In genomic region chr14:51540364-51540763, GRCh38 we compare ENCODE assay signal across 19 cellular contexts.
A peak's percentile ranks its signal among the peaks of the same experiment; 100 is the strongest.
DNase-seq lines count a peak whose midpoint lies in the region; ATAC-seq and TF ChIP-seq lines count a peak whose summit lies in the region.
"Had no signal": no experiment of that assay in that cellular context is flagged by ENCODE, and none has a peak within 500 bp of the region (broad histone marks: within the 10 kb centered on the region; RNA-seq: fewer than 3 reads in every experiment).

No MANE protein-coding gene starts in this region.

- H3K56ac ChIP-seq in mesendoderm (ENCODE audit: low read length) = no peak overlapping the region

- no peak overlapping the region for H3K18ac ChIP-seq in mesendoderm (ENCODE audit: low read length)

- no peak overlapping the region for H2AK5ac ChIP-seq in mesendoderm (ENCODE audit: low read length)

- H3K79me2 ChIP-seq in PC-3 (ENCODE audit: low read length) (no peaks in the 10 kb centered on the region), mesendoderm (ENCODE audit: control insufficient read depth, insufficient read depth, low read length) (no peaks in the 10 kb centered on the region)

- intact Hi-C loops in PC-3 (cut with micrococcal nuclease) = loop anchor here (1.0 kb wide), 1 partner anchor 98 kb away; no protein-coding TSS in a partner anchor

- peak overlapping the region; percentile 73 for H2BK120ac ChIP-seq in mesendoderm (ENCODE audit: low read depth, low read length)

- no TSS peak for BruUV-seq in PC-3 (replicated peaks; lab: Mats Ljungman, UMichigan)

- H3K9ac ChIP-seq in PC-3 (ENCODE audit: low read length) (peak overlapping the region; percentile 83), mesendoderm (ENCODE audit: low read length) (no peak overlapping the region)

- no peak overlapping the region for H2AFZ ChIP-seq in PC-3 (ENCODE audit: low read length)

- no peak overlapping the region for H3K23ac ChIP-seq in mesendoderm (ENCODE audit: low read length)

- no peak overlapping the region for H3K4me3 Mint-ChIP-seq in immature natural killer cell
- H3K4me3 Mint-ChIP-seq in osteocyte (ENCODE audit: unreplicated experiment) = no peak overlapping the region
- no peak overlapping the region for H3K4me3 Mint-ChIP-seq in nephron progenitor cell
- H3K4me3 Mint-ChIP-seq: activated CD4-positive, alpha-beta T cell treated with anti-CD3 and anti-CD28 coated beads, Interleukin-2, amount 10 ng/mL, durations not matched to agents 24 days and 14 days; activated naive CD8-positive, alpha-beta T cell treated with anti-CD3 and anti-CD28 coated beads, Interleukin-2, amount 10 ng/mL, durations not matched to agents 7 days and 5 days had no signal

- no peaks in the 10 kb centered on the region for H3K27me3 ChIP-seq in PC-3 (ENCODE audit: low read length)
- H3K27me3 ChIP-seq in mesendoderm (ENCODE audit: insufficient read depth, low read length, poor library complexity) = no peaks in the 10 kb centered on the region
- H3K27me3 ChIP-seq: upper lobe of left lung had no signal

- POLR2A ChIA-PET in PC-3 (lab: Charles Lee; ENCODE audit: unreplicated experiment) = interaction anchor here (0.7 to 1.6 kb wide), 4 partner anchors 17 to 142 kb away, joined by 3 to 10 read pairs (median 6); partner anchors contain the start of gene FRMD6

- no peaks in the 10 kb centered on the region for H3K36me3 Mint-ChIP-seq in immature natural killer cell
- no peaks in the 10 kb centered on the region for H3K36me3 Mint-ChIP-seq in osteocyte (ENCODE audit: unreplicated experiment)
- H3K36me3 Mint-ChIP-seq in nephron progenitor cell (ENCODE audit: low read depth) = peaks cover 5% of the 10 kb centered on the region
- H3K36me3 Mint-ChIP-seq: activated naive CD8-positive, alpha-beta T cell treated with anti-CD3 and anti-CD28 coated beads, Interleukin-2, amount 10 ng/mL, durations not matched to agents 7 days and 5 days had no signal

- no peaks in the 10 kb centered on the region for H3K9me2 ChIP-seq in PC-3 (replicated peaks; ENCODE audit: low read length)

- peaks cover 21% of the 10 kb centered on the region for H3F3A ChIP-seq in PC-3 (ENCODE audit: low read length, unreplicated experiment)

- no peaks in the 10 kb centered on the region for H3K4me1 Mint-ChIP-seq in immature natural killer cell
- H3K4me1 Mint-ChIP-seq in osteocyte (ENCODE audit: unreplicated experiment) = peaks cover 17% of the 10 kb centered on the region
- H3K4me1 Mint-ChIP-seq in nephron progenitor cell = peaks cover 3% of the 10 kb centered on the region
- H3K4me1 Mint-ChIP-seq: activated CD4-positive, alpha-beta T cell treated with anti-CD3 and anti-CD28 coated beads, Interleukin-2, amount 10 ng/mL, durations not matched to agents 24 days and 14 days; activated naive CD8-positive, alpha-beta T cell treated with anti-CD3 and anti-CD28 coated beads, Interleukin-2, amount 10 ng/mL, durations not matched to agents 7 days and 5 days had no signal

- H3K27me3 Mint-ChIP-seq in immature natural killer cell (ENCODE audit: low read depth in 3 of 3) (peaks cover 4 to 8% (median 4%) of the 10 kb centered on the region in 3 donors), osteocyte (ENCODE audit: unreplicated experiment) (no peaks in the 10 kb centered on the region), nephron progenitor cell (ENCODE audit: low read depth, poor library complexity) (peaks cover 4% of the 10 kb centered on the region)

- H3K36me3 ChIP-seq in PC-3 (ENCODE audit: low read depth, low read length) (peaks cover 2% of the 10 kb centered on the region; the same call in 1 of the 2 replicates), mesendoderm (ENCODE audit: control insufficient read depth, insufficient read depth, low read length) (no peaks in the 10 kb centered on the region)
- H3K36me3 ChIP-seq: upper lobe of left lung had no signal

- no peak overlapping the region for H3K27ac Mint-ChIP-seq in immature natural killer cell
- H3K27ac Mint-ChIP-seq in osteocyte (ENCODE audit: unreplicated experiment) = no peak overlapping the region
- no peak overlapping the region for H3K27ac Mint-ChIP-seq in nephron progenitor cell
- H3K27ac Mint-ChIP-seq: activated CD4-positive, alpha-beta T cell treated with anti-CD3 and anti-CD28 coated beads, Interleukin-2, amount 10 ng/mL, durations not matched to agents 24 days and 14 days; activated naive CD8-positive, alpha-beta T cell treated with anti-CD3 and anti-CD28 coated beads, Interleukin-2, amount 10 ng/mL, durations not matched to agents 7 days and 5 days had no signal

- H3K4me2 ChIP-seq in PC-3 (ENCODE audit: low read length) = peak overlapping the region; percentile 74
- no peak overlapping the region for H3K4me2 ChIP-seq in mesendoderm (ENCODE audit: low read length)

- CTCF ChIA-PET in PC-3 (lab: Charles Lee) = interaction anchor here (0.6 to 1.0 kb wide), 2 partner anchors 111 to 236 kb away, joined by 3 to 11 read pairs; partner anchors contain the start of gene FRMD6

- DNase-seq in AG10803 (ENCODE audit: low read depth) = peak; percentile 58
- peak; percentile 92 for DNase-seq in PC-3
- peak; percentile 66 for DNase-seq in choroid plexus epithelial cell (ENCODE audit: low read depth)
- no peak for DNase-seq in mesendoderm
- no peak for DNase-seq in left lobe of liver (ENCODE audit: low spot score)
- DNase-seq in immature natural killer cell = no peak
- no peak for DNase-seq in osteocyte (ENCODE audit: extremely low spot score, unreplicated experiment)
- DNase-seq in nephron progenitor cell = no peak
- DNase-seq: activated CD4-positive, alpha-beta T cell treated with anti-CD3 and anti-CD28 coated beads, Interleukin-2, amount 10 ng/mL, durations not matched to agents 24 days and 14 days; activated naive CD8-positive, alpha-beta T cell treated with anti-CD3 and anti-CD28 coated beads, Interleukin-2, amount 10 ng/mL, durations not matched to agents 7 days and 5 days; activated T-cell treated with anti-CD3 and anti-CD28 coated beads, Interleukin-2, amount 50 U/mL, for 1 hour; caudate nucleus; GDM1; head of caudate nucleus; islet precursor cell; NCI-H1417; stimulated activated naive CD8-positive, alpha-beta T cell treated with anti-CD3 and anti-CD28 coated beads, Interleukin-15, Interleukin-2, amounts not matched to agents 100 U/mL and 50 U/mL, for 24 hours; upper lobe of left lung had no signal

- no peak for TF ChIP-seq CTCF in AG10803 (conservative IDR thresholded peaks at IDR 0.05; ENCODE audit: low read length)
- no peak for TF ChIP-seq CTCF in PC-3 (conservative IDR thresholded peaks at IDR 0.05; ENCODE audit: low read depth, low read length)
- no peak for TF ChIP-seq CTCF in choroid plexus epithelial cell (conservative IDR thresholded peaks at IDR 0.05; ENCODE audit: low read depth, low read length)
- TF ChIP-seq CTCF in osteocyte (IDR thresholded peaks at IDR 0.05) = no peak
- TF ChIP-seq CTCF in nephron progenitor cell (IDR thresholded peaks at IDR 0.05) = no peak

- ATAC-seq in PC-3 (peak; percentile 81), left lobe of liver (no peak)
- ATAC-seq: stimulated activated naive CD8-positive, alpha-beta T cell treated with anti-CD3 and anti-CD28 coated beads, Interleukin-15, Interleukin-2, amounts not matched to agents 100 U/mL and 50 U/mL, for 24 hours had no signal

- no peak overlapping the region for H4K8ac ChIP-seq in mesendoderm (ENCODE audit: low read depth, low read length)

- H3K4me1 ChIP-seq in PC-3 (ENCODE audit: insufficient read depth, low read length) = peaks cover 51% of the 10 kb centered on the region
- H3K4me1 ChIP-seq in mesendoderm (ENCODE audit: control insufficient read depth, low read depth, low read length) = no peaks in the 10 kb centered on the region
- H3K4me1 ChIP-seq: upper lobe of left lung had no signal

- no peak overlapping the region for H2BK5ac ChIP-seq in mesendoderm (ENCODE audit: low read length)

- no peaks in the 10 kb centered on the region for H4K20me1 ChIP-seq in PC-3 (ENCODE audit: low read length)

- H3K9me3 Mint-ChIP-seq in immature natural killer cell (peaks cover 0 to 2% (median 0%) of the 10 kb centered on the region in 6 donors), osteocyte (ENCODE audit: unreplicated experiment) (no peaks in the 10 kb centered on the region), nephron progenitor cell (peaks cover 11% of the 10 kb centered on the region)
- H3K9me3 Mint-ChIP-seq: activated CD4-positive, alpha-beta T cell treated with anti-CD3 and anti-CD28 coated beads, Interleukin-2, amount 10 ng/mL, durations not matched to agents 24 days and 14 days had no signal

- H3K4ac ChIP-seq in mesendoderm (ENCODE audit: low read depth, low read length) = no peak overlapping the region

- no peak overlapping the region for H2BK15ac ChIP-seq in mesendoderm (replicated peaks; ENCODE audit: low read depth)

- no peaks in the 10 kb centered on the region for H3K79me1 ChIP-seq in mesendoderm (ENCODE audit: low read length)

- H3K27ac ChIP-seq in PC-3 (ENCODE audit: low read length) (peak overlapping the region; percentile 96), mesendoderm (ENCODE audit: low read depth, low read length) (no peak overlapping the region)
- H3K27ac ChIP-seq: HL-60, upper lobe of left lung had no signal

- no peak overlapping the region for H4K5ac ChIP-seq in mesendoderm (ENCODE audit: low read length)

- H3K4me3 ChIP-seq in AG10803 (ENCODE audit: low read length) (no peak overlapping the region), PC-3 (ENCODE audit: low read length) (peak overlapping the region; percentile 22; the same call in 1 of the 2 replicates), choroid plexus epithelial cell (ENCODE audit: low read depth, low read length) (no peak overlapping the region), mesendoderm (ENCODE audit: low read length) (no peak overlapping the region)
- H3K4me3 ChIP-seq: upper lobe of left lung had no signal

- H3K9me3 ChIP-seq in PC-3 (ENCODE audit: low read length) = no peaks in the 10 kb centered on the region
- H3K9me3 ChIP-seq: upper lobe of left lung had no signal

- WGBS in mesendoderm (ENCODE audit: extremely low coverage, insufficient coverage, low lambda C conversion rate) = no CpG with 5 or more reads among the region's 3 CpGs

Comparison
In these comparisons a context has a peak if more than half of its experiments do, and no peak if none do; other contexts are left out.
1. DNase-seq: peak in AG10803 (single experiment), PC-3 (single experiment) and choroid plexus epithelial cell (single experiment); none in mesendoderm (single experiment), left lobe of liver (single experiment), immature natural killer cell (0 of 3), osteocyte (single experiment) and nephron progenitor cell (single experiment).